ENCODE assay signal across 9 cellular contexts in the genomic region with DNA sequence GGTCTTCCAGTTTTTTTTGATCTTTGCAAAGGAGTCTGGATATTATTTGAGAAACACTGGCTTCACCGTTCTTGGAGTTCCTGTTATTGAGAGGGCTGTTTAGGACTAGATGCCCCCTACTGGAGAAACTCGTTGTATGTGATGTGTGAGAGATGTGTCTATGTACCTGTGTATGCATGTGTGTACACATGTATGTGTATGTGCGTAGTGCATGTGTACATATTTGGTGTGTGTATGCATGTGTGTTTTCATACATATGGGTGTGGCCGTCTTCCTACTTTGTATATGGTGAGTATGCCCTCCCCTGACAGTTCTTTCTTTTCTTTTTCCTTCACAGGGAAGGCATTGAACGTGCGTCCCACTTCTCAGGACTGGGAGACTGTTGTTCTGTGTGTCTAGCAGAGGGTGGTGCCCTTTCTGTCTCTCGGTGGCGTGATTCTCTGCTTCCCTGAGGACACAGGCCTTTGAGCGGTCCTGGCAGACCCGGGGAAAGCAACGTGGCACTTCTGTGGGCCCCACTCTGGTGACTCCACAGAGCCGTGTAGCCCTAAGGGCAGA. TPM values are rescaled to one million over a fixed set of nuclear protein-coding genes. Genes with fewer than 3 reads are reported as not detected.
DNase-seq lines count a peak whose midpoint lies in the region; ATAC-seq, FAIRE-seq and TF ChIP-seq lines count a peak whose summit lies in the region.
"Had no signal": no experiment of that assay in that cellular context is flagged by ENCODE, and none has a peak within 500 bp of the region (broad histone marks: within the 10 kb centered on the region; RNA-seq: fewer than 3 reads in every experiment).

No MANE protein-coding gene starts in this region.

- H3K27me3 ChIP-seq in astrocyte (ENCODE audit: insufficient read depth, low read length) = peaks cover 21% of the 10 kb centered on the region
- H3K27me3 ChIP-seq in hepatocyte = no peaks in the 10 kb centered on the region

- H3K36me3 Mint-ChIP-seq in activated CD8-positive, alpha-beta memory T cell treated with anti-CD3 and anti-CD28 coated beads, Interleukin-2, amount 10 ng/mL, durations not matched to agents 7 days and 5 days = no peaks in the 10 kb centered on the region
- no peaks in the 10 kb centered on the region for H3K36me3 Mint-ChIP-seq in astrocyte (ENCODE audit: low read depth, unreplicated experiment)

- H3K9me3 Mint-ChIP-seq in activated CD8-positive, alpha-beta memory T cell treated with anti-CD3 and anti-CD28 coated beads, Interleukin-2, amount 10 ng/mL, durations not matched to agents 7 days and 5 days (ENCODE audit: low read depth) = no peaks in the 10 kb centered on the region
- no peaks in the 10 kb centered on the region for H3K9me3 Mint-ChIP-seq in astrocyte (ENCODE audit: unreplicated experiment)

- no peak overlapping the region for H3K4me3 Mint-ChIP-seq in activated CD8-positive, alpha-beta memory T cell treated with anti-CD3 and anti-CD28 coated beads, Interleukin-2, amount 10 ng/mL, durations not matched to agents 7 days and 5 days
- no peak overlapping the region for H3K4me3 Mint-ChIP-seq in astrocyte (ENCODE audit: unreplicated experiment)

- FAIRE-seq in astrocyte (lab: Jason Lieb, UNC) = peak; percentile 83

- WGBS in hepatocyte (ENCODE audit: low lambda C conversion rate, missing lambda C conversion rate) = 64% methylated on average over 12 of the region's 12 CpGs

- no peak overlapping the region for H3K27ac ChIP-seq in astrocyte (ENCODE audit: low read depth, low read length)
- no peak overlapping the region for H3K27ac ChIP-seq in hepatocyte

- no peak for DNase-seq in activated CD8-positive, alpha-beta memory T cell treated with anti-CD3 and anti-CD28 coated beads, Interleukin-2, amount 10 ng/mL, durations not matched to agents 7 days and 5 days
- no peak for DNase-seq in activated CD8-positive, alpha-beta memory T cell treated with anti-CD3 and anti-CD28 coated beads, Interleukin-2, amount 50 U/mL, for 48 hours
- DNase-seq in NCI-H526 treated with DMSO at 0.1 percent for 48 hours (lab: John Stamatoyannopoulos, UW) = peak; percentile 55
- DNase-seq in astrocyte (ENCODE audit: low read depth) = peak; percentile 36
- DNase-seq in hepatocyte (ENCODE audit: low spot score) = peak; percentile 74
- peak; percentile 12 for DNase-seq in stimulated activated naive CD4-positive, alpha-beta T cell treated with Interleukin-2 at 50 U/mL for 16 hours (lab: John Stamatoyannopoulos, UW)
- DNase-seq in T-helper 9 cell = no peak

- ATAC-seq in activated CD8-positive, alpha-beta memory T cell treated with anti-CD3 and anti-CD28 coated beads, Interleukin-2, amount 10 ng/mL, durations not matched to agents 7 days and 5 days = peak; percentile 87
- peak; percentile 53 for ATAC-seq in HG02610 (IDR thresholded peaks at IDR 0.05; ENCODE audit: unreplicated experiment)

- no peaks in the 10 kb centered on the region for H3K79me2 ChIP-seq in astrocyte (ENCODE audit: insufficient read depth, low read length)
- no peaks in the 10 kb centered on the region for H3K79me2 ChIP-seq in hepatocyte

- no peaks in the 10 kb centered on the region for H4K20me1 ChIP-seq in astrocyte (ENCODE audit: insufficient read depth, low read length)
- no peaks in the 10 kb centered on the region for H4K20me1 ChIP-seq in hepatocyte (ENCODE audit: insufficient read depth, poor library complexity, severe bottlenecking)

- no peak overlapping the region for H2AFZ ChIP-seq in astrocyte (ENCODE audit: low read depth, low read length)
- H2AFZ ChIP-seq in hepatocyte = no peak overlapping the region

- no peaks in the 10 kb centered on the region for H3K27me3 Mint-ChIP-seq in activated CD8-positive, alpha-beta memory T cell treated with anti-CD3 and anti-CD28 coated beads, Interleukin-2, amount 10 ng/mL, durations not matched to agents 7 days and 5 days
- peaks cover 12% of the 10 kb centered on the region for H3K27me3 Mint-ChIP-seq in astrocyte (ENCODE audit: low read depth, unreplicated experiment)

- H3K4me1 ChIP-seq in astrocyte (ENCODE audit: insufficient read depth, low read length) (no peaks in the 10 kb centered on the region), hepatocyte (ENCODE audit: insufficient read depth) (no peaks in the 10 kb centered on the region)

- CTCF ChIA-PET in activated CD8-positive, alpha-beta memory T cell treated with anti-CD3 and anti-CD28 coated beads, Interleukin-2, amount 10 ng/mL, durations not matched to agents 7 days and 5 days (lab: Charles Lee) = interaction anchor here (0.9 to 9.6 kb wide), 8 partner anchors 10 to 65 kb away, joined by 3 to 175 read pairs (median 21); partner anchors contain the start of genes CALHM2 and NEURL1

- H3K4me2 ChIP-seq in astrocyte (ENCODE audit: low read length) (no peak overlapping the region), hepatocyte (no peak overlapping the region)

- H3K9me3 ChIP-seq in astrocyte (ENCODE audit: insufficient read depth, low read depth, low read length) (no peaks in the 10 kb centered on the region), hepatocyte (ENCODE audit: low read depth) (no peaks in the 10 kb centered on the region)

- peak; percentile 71 for TF ChIP-seq CTCF in astrocyte (IDR thresholded peaks at IDR 0.05; ENCODE audit: insufficient read depth, low read depth, low read length)
- peak; percentile 49 for TF ChIP-seq CTCF in hepatocyte (IDR thresholded peaks at IDR 0.05; ENCODE audit: poor library complexity)

- H3K9ac ChIP-seq in astrocyte (ENCODE audit: low read length) = no peak overlapping the region

- H3K27ac Mint-ChIP-seq in activated CD8-positive, alpha-beta memory T cell treated with anti-CD3 and anti-CD28 coated beads, Interleukin-2, amount 10 ng/mL, durations not matched to agents 7 days and 5 days = peak overlapping the region; percentile 37
- no peak overlapping the region for H3K27ac Mint-ChIP-seq in astrocyte (ENCODE audit: unreplicated experiment)

- no peaks in the 10 kb centered on the region for H3K9me2 ChIP-seq in hepatocyte (replicated peaks; ENCODE audit: insufficient read depth)

- H3K4me3 ChIP-seq in astrocyte (ENCODE audit: insufficient read depth, low read depth, low read length) (no peak overlapping the region), hepatocyte (no peak overlapping the region)

- H3K36me3 ChIP-seq in astrocyte (ENCODE audit: insufficient read depth, low read length) (no peaks in the 10 kb centered on the region), hepatocyte (replicated peaks; ENCODE audit: insufficient read depth, low read depth) (no peaks in the 10 kb centered on the region)

- peaks cover 14% of the 10 kb centered on the region for H3K4me1 Mint-ChIP-seq in activated CD8-positive, alpha-beta memory T cell treated with anti-CD3 and anti-CD28 coated beads, Interleukin-2, amount 10 ng/mL, durations not matched to agents 7 days and 5 days
- H3K4me1 Mint-ChIP-seq in astrocyte (ENCODE audit: low read depth, unreplicated experiment) = no peaks in the 10 kb centered on the region

RNA-seq across cellular contexts. Expression of gene CALHM3, which starts 3.0 kb away (rescaled TPM):
- total RNA-seq in activated CD8-positive, alpha-beta memory T cell treated with anti-CD3 and anti-CD28 coated beads, Interleukin-2, amount 10 ng/mL, durations not matched to agents 7 days and 5 days = not detected
- total RNA-seq in astrocyte (not detected in 2 replicates), hepatocyte (not detected in 2 replicates)
- not detected in 2 replicates for polyA plus RNA-seq in hepatocyte
- polyA plus RNA-seq: esophagus had no signal

RNA-seq across cellular contexts. Expression of gene NEURL1, which starts 11.5 kb away (rescaled TPM):
- 1 to 10 TPM; 2.2 to 2.5 TPM for total RNA-seq in activated CD8-positive, alpha-beta memory T cell treated with anti-CD3 and anti-CD28 coated beads, Interleukin-2, amount 10 ng/mL, durations not matched to agents 7 days and 5 days
- total RNA-seq in astrocyte (1.4 and 1.5 TPM in 2 replicates), hepatocyte (3.6 and 4.6 TPM in 2 replicates)
- 2.3 and 4.2 TPM in 2 replicates for polyA plus RNA-seq in hepatocyte

RNA-seq across cellular contexts. Expression of gene CALHM1, which starts 23.4 kb away (rescaled TPM):
- 1 to 10 TPM in 1 of 2 experiments, under 1 TPM in 1; 0.47 to 1.1 TPM for total RNA-seq in activated CD8-positive, alpha-beta memory T cell treated with anti-CD3 and anti-CD28 coated beads, Interleukin-2, amount 10 ng/mL, durations not matched to agents 7 days and 5 days
- not detected in 2 replicates for total RNA-seq in astrocyte
- total RNA-seq in hepatocyte = not detected in 2 replicates
- polyA plus RNA-seq in hepatocyte = 0.11 TPM in 1 of 2 replicates, not detected in the other
- polyA plus RNA-seq: esophagus had no signal

RNA-seq across cellular contexts. Expression of gene CALHM2, which starts 29.9 kb away (rescaled TPM):
- total RNA-seq in activated CD8-positive, alpha-beta memory T cell treated with anti-CD3 and anti-CD28 coated beads, Interleukin-2, amount 10 ng/mL, durations not matched to agents 7 days and 5 days = 10 to 100 TPM; 65.6 to 93.4 TPM
- total RNA-seq in astrocyte (1.2 and 1.4 TPM in 2 replicates), hepatocyte (2.1 and 3.2 TPM in 2 replicates)
- polyA plus RNA-seq in hepatocyte = 5.5 and 7.9 TPM in 2 replicates

Comparison
In these comparisons a context has a peak if more than half of its experiments do, and no peak if none do; other contexts are left out.
1. DNase-seq: peak in NCI-H526 treated with DMSO at 0.1 percent for 48 hours (single experiment), astrocyte (single experiment), hepatocyte (single experiment) and stimulated activated naive CD4-positive, alpha-beta T cell treated with Interleukin-2 at 50 U/mL for 16 hours (single experiment); none in activated CD8-positive, alpha-beta memory T cell treated with anti-CD3 and anti-CD28 coated beads, Interleukin-2, amount 10 ng/mL, durations not matched to agents 7 days and 5 days (single experiment), activated CD8-positive, alpha-beta memory T cell treated with anti-CD3 and anti-CD28 coated beads, Interleukin-2, amount 50 U/mL, for 48 hours (single experiment) and T-helper 9 cell (single experiment).